In the genomic region with DNA sequence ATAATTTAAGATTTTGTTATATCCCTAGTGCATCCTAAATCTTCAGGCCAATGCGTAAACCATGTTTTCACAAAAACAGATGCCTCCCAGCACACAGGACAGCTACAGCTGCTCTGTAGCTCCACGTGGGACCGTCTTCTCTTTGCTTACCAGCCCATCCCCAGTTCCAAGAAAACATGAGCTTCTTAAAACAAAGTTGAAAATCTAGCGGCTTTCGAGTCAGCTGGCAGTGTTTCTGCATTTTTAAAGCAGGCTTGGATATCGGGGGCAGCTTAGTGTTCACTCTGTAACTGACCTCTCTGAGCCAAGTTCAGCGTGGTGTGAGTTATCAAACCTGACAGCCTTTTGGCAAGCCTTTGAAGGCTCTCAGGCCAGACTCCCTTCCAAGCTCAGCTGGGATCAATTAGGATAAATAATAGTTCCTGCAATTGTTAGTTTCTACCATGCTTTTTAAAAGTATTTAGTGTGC, we compare ENCODE assay signal across 2 cellular contexts.
TF ChIP-seq lines count a peak whose summit lies in the region.

No MANE protein-coding gene starts in this region.

TF ChIP-seq in IMR-90, 13 proteins besides CTCF, POLR2A, EP300 and RAD21 (continued from another document):
- TF ChIP-seq MXI1 (IDR thresholded peaks at IDR 0.05; ENCODE audit: borderline replicate concordance, low read depth, low read length) (peak; percentile 87; the same call in 1 of the 2 replicates), CHD1 (IDR thresholded peaks at IDR 0.05; ENCODE audit: low read depth, low read length) (no peak), BHLHE40 (IDR thresholded peaks at IDR 0.05; ENCODE audit: low read depth, low read length) (no peak), MAFK (IDR thresholded peaks at IDR 0.05; ENCODE audit: low read depth, low read length) (no peak)

TF ChIP-seq in WTC11, 78 proteins besides CTCF, POLR2A, EP300 and RAD21:
- TF ChIP-seq, protein P1, sequence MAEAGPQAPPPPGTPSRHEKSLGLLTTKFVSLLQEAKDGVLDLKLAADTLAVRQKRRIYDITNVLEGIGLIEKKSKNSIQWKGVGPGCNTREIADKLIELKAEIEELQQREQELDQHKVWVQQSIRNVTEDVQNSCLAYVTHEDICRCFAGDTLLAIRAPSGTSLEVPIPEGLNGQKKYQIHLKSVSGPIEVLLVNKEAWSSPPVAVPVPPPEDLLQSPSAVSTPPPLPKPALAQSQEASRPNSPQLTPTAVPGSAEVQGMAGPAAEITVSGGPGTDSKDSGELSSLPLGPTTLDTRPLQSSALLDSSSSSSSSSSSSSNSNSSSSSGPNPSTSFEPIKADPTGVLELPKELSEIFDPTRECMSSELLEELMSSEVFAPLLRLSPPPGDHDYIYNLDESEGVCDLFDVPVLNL (CRISPR knock-in tag; IDR thresholded peaks at IDR 0.05; ENCODE audit: borderline replicate concordance, low read depth) = no peak
- TF ChIP-seq, protein P2, sequence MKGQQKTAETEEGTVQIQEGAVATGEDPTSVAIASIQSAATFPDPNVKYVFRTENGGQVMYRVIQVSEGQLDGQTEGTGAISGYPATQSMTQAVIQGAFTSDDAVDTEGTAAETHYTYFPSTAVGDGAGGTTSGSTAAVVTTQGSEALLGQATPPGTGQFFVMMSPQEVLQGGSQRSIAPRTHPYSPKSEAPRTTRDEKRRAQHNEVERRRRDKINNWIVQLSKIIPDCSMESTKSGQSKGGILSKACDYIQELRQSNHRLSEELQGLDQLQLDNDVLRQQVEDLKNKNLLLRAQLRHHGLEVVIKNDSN (CRISPR knock-in tag; IDR thresholded peaks at IDR 0.05) = no peak
- TF ChIP-seq, protein P3, sequence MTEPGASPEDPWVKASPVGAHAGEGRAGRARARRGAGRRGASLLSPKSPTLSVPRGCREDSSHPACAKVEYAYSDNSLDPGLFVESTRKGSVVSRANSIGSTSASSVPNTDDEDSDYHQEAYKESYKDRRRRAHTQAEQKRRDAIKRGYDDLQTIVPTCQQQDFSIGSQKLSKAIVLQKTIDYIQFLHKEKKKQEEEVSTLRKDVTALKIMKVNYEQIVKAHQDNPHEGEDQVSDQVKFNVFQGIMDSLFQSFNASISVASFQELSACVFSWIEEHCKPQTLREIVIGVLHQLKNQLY (CRISPR knock-in tag; IDR thresholded peaks at IDR 0.05) = no peak
- TF ChIP-seq, protein P4, sequence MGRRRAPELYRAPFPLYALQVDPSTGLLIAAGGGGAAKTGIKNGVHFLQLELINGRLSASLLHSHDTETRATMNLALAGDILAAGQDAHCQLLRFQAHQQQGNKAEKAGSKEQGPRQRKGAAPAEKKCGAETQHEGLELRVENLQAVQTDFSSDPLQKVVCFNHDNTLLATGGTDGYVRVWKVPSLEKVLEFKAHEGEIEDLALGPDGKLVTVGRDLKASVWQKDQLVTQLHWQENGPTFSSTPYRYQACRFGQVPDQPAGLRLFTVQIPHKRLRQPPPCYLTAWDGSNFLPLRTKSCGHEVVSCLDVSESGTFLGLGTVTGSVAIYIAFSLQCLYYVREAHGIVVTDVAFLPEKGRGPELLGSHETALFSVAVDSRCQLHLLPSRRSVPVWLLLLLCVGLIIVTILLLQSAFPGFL (CRISPR knock-in tag; IDR thresholded peaks at IDR 0.05; ENCODE audit: borderline replicate concordance) = no peak
- TF ChIP-seq CREM (CRISPR knock-in tag; IDR thresholded peaks at IDR 0.05) (no peak), ELF4 (CRISPR knock-in tag; IDR thresholded peaks at IDR 0.05; ENCODE audit: low read depth) (no peak), HMGA2 (CRISPR knock-in tag; IDR thresholded peaks at IDR 0.05) (no peak), GABPB1 (CRISPR knock-in tag; IDR thresholded peaks at IDR 0.05) (no peak)
- TF ChIP-seq, protein P5, sequence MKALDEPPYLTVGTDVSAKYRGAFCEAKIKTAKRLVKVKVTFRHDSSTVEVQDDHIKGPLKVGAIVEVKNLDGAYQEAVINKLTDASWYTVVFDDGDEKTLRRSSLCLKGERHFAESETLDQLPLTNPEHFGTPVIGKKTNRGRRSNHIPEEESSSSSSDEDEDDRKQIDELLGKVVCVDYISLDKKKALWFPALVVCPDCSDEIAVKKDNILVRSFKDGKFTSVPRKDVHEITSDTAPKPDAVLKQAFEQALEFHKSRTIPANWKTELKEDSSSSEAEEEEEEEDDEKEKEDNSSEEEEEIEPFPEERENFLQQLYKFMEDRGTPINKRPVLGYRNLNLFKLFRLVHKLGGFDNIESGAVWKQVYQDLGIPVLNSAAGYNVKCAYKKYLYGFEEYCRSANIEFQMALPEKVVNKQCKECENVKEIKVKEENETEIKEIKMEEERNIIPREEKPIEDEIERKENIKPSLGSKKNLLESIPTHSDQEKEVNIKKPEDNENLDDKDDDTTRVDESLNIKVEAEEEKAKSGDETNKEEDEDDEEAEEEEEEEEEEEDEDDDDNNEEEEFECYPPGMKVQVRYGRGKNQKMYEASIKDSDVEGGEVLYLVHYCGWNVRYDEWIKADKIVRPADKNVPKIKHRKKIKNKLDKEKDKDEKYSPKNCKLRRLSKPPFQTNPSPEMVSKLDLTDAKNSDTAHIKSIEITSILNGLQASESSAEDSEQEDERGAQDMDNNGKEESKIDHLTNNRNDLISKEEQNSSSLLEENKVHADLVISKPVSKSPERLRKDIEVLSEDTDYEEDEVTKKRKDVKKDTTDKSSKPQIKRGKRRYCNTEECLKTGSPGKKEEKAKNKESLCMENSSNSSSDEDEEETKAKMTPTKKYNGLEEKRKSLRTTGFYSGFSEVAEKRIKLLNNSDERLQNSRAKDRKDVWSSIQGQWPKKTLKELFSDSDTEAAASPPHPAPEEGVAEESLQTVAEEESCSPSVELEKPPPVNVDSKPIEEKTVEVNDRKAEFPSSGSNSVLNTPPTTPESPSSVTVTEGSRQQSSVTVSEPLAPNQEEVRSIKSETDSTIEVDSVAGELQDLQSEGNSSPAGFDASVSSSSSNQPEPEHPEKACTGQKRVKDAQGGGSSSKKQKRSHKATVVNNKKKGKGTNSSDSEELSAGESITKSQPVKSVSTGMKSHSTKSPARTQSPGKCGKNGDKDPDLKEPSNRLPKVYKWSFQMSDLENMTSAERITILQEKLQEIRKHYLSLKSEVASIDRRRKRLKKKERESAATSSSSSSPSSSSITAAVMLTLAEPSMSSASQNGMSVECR (CRISPR knock-in tag; IDR thresholded peaks at IDR 0.05; ENCODE audit: borderline replicate concordance) = no peak
